13 cellular contexts compared by ENCODE assay signal in the genomic region with DNA sequence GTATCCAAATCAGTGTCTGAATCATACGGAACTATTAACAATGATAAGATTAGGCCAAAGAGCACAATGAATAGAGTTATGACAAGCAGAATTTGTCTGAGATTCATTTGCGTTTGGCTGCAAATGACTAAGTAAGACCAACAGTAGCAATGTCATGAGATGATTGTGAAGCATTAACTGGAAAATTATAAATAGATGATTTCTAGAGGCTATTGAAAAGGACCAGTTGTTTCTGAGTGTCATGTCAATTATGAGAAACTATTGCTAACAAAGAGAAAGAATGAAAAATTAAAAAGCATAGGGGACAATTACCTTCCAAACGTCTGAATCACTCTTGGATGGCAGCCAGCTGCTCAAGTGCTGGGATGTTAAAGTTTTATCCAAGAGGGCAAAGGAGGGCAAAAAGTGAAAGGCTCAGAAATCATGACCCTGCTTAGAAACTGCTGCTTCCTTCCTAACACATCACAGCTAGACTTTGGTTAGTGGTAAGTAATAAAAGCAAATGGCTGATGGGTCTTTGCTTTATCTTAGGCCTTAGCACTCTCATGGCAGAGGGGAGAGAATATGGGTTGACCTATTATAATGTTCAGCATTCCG.
A peak's percentile ranks its signal among the peaks of the same experiment; 100 is the strongest.
DNase-seq lines count a peak whose midpoint lies in the region; ATAC-seq and TF ChIP-seq lines count a peak whose summit lies in the region.
"Had no signal": no experiment of that assay in that cellular context is flagged by ENCODE, and none has a peak within 500 bp of the region (broad histone marks: within the 10 kb centered on the region; RNA-seq: fewer than 3 reads in every experiment).

No MANE protein-coding gene starts in this region.

- CTCF ChIA-PET in activated CD8-positive, alpha-beta T cell treated with anti-CD3 and anti-CD28 coated beads for 36 hours (lab: Charles Lee): no interaction called here
- CTCF ChIA-PET in CD8-positive, alpha-beta T cell (lab: Charles Lee): no interaction called here

- ATAC-seq in activated CD8-positive, alpha-beta T cell treated with anti-CD3 and anti-CD28 coated beads for 36 hours: no peak
- ATAC-seq in GM18520 (IDR thresholded peaks at IDR 0.05; ENCODE audit: unreplicated experiment): no peak
- no peak for ATAC-seq in CD8-positive, alpha-beta T cell
- ATAC-seq: stimulated activated memory B cell treated with anti-CD40 and anti-IgM and Interleukin-4, amounts not matched to agents 10 μg/mL and 1 μg/mL and 100 μg/mL, for 72 hours had no signal

- no peaks in the 10 kb centered on the region for H3K27me3 Mint-ChIP-seq in activated CD8-positive, alpha-beta T cell treated with anti-CD3 and anti-CD28 coated beads for 36 hours
- H3K27me3 Mint-ChIP-seq in CD8-positive, alpha-beta T cell (ENCODE audit: low read depth): no peaks in the 10 kb centered on the region
- H3K27me3 Mint-ChIP-seq: stimulated activated memory B cell treated with anti-CD40 and anti-IgM and Interleukin-4, amounts not matched to agents 10 μg/mL and 1 μg/mL and 100 μg/mL, for 72 hours had no signal

- no peaks in the 10 kb centered on the region for H3K36me3 ChIP-seq in H7 (replicated peaks; ENCODE audit: control insufficient read depth, insufficient read depth, low read length)
- no peaks in the 10 kb centered on the region for H3K36me3 ChIP-seq in CD8-positive, alpha-beta T cell (ENCODE audit: insufficient read depth, low read length)
- H3K36me3 ChIP-seq: neural progenitor cell had no signal

- H3K36me3 Mint-ChIP-seq in activated CD8-positive, alpha-beta T cell treated with anti-CD3 and anti-CD28 coated beads for 36 hours (ENCODE audit: low read depth): no peaks in the 10 kb centered on the region
- H3K36me3 Mint-ChIP-seq in CD8-positive, alpha-beta T cell: no peaks in the 10 kb centered on the region
- H3K36me3 Mint-ChIP-seq: stimulated activated memory B cell treated with anti-CD40 and anti-IgM and Interleukin-4, amounts not matched to agents 10 μg/mL and 1 μg/mL and 100 μg/mL, for 72 hours had no signal

- H3K4me3 Mint-ChIP-seq in activated CD8-positive, alpha-beta T cell treated with anti-CD3 and anti-CD28 coated beads for 36 hours: no peak overlapping the region
- no peak overlapping the region for H3K4me3 Mint-ChIP-seq in CD8-positive, alpha-beta T cell
- H3K4me3 Mint-ChIP-seq: neural progenitor cell; stimulated activated memory B cell treated with anti-CD40 and anti-IgM and Interleukin-4, amounts not matched to agents 10 μg/mL and 1 μg/mL and 100 μg/mL, for 72 hours had no signal

- DNase-seq in Daoy (ENCODE audit: low read depth): peak; percentile 87
- DNase-seq in NCI-H2171 (lab: John Stamatoyannopoulos, UW): peak; percentile 32
- peak; percentile 83 for DNase-seq in epithelial cell of proximal tubule (ENCODE audit: low read depth)
- DNase-seq in non-pigmented ciliary epithelial cell (ENCODE audit: low read depth): peak; percentile 44
- no peak for DNase-seq in H7
- no peak for DNase-seq in activated CD8-positive, alpha-beta T cell treated with anti-CD3 and anti-CD28 coated beads for 36 hours
- DNase-seq in CD8-positive, alpha-beta T cell: no peak
- DNase-seq: GOT3, NCI-H187 had no signal

- H3K27me3 ChIP-seq in H7 (ENCODE audit: control insufficient read depth, insufficient read depth, low read length): no peaks in the 10 kb centered on the region
- no peaks in the 10 kb centered on the region for H3K27me3 ChIP-seq in CD8-positive, alpha-beta T cell (ENCODE audit: insufficient read depth, low read length)
- H3K27me3 ChIP-seq: neural progenitor cell had no signal

- H3K9me3 ChIP-seq in CD8-positive, alpha-beta T cell (ENCODE audit: low read length): no peaks in the 10 kb centered on the region

- no peak overlapping the region for H3K27ac Mint-ChIP-seq in activated CD8-positive, alpha-beta T cell treated with anti-CD3 and anti-CD28 coated beads for 36 hours
- H3K27ac Mint-ChIP-seq in CD8-positive, alpha-beta T cell: no peak overlapping the region
- H3K27ac Mint-ChIP-seq: neural progenitor cell; stimulated activated memory B cell treated with anti-CD40 and anti-IgM and Interleukin-4, amounts not matched to agents 10 μg/mL and 1 μg/mL and 100 μg/mL, for 72 hours had no signal

- intact Hi-C loops in activated CD8-positive, alpha-beta T cell treated with anti-CD3 and anti-CD28 coated beads for 36 hours (cut with micrococcal nuclease): no loop called here
- intact Hi-C loops in CD8-positive, alpha-beta T cell (cut with DNase I, micrococcal nuclease): no loop called here

- no peaks in the 10 kb centered on the region for H3K4me1 ChIP-seq in CD8-positive, alpha-beta T cell (ENCODE audit: insufficient read depth, low read length)
- H3K4me1 ChIP-seq: neural progenitor cell had no signal

- H3K9me3 Mint-ChIP-seq in activated CD8-positive, alpha-beta T cell treated with anti-CD3 and anti-CD28 coated beads for 36 hours: peaks cover 3% of the 10 kb centered on the region
- H3K9me3 Mint-ChIP-seq in CD8-positive, alpha-beta T cell: peaks cover 9% of the 10 kb centered on the region
- H3K9me3 Mint-ChIP-seq: stimulated activated memory B cell treated with anti-CD40 and anti-IgM and Interleukin-4, amounts not matched to agents 10 μg/mL and 1 μg/mL and 100 μg/mL, for 72 hours had no signal

- H3K4me3 ChIP-seq in epithelial cell of proximal tubule (ENCODE audit: low read depth, low read length): no peak overlapping the region
- H3K4me3 ChIP-seq in H7 (ENCODE audit: insufficient read depth, low read depth, low read length): no peak overlapping the region
- H3K4me3 ChIP-seq in CD8-positive, alpha-beta T cell (ENCODE audit: low read depth, low read length): no peak overlapping the region
- H3K4me3 ChIP-seq: coronary artery, neural progenitor cell had no signal

- no peak overlapping the region for H3K27ac ChIP-seq in CD8-positive, alpha-beta T cell (ENCODE audit: low read depth, low read length)
- H3K27ac ChIP-seq: coronary artery, neural progenitor cell had no signal

- POLR2A ChIA-PET in activated CD8-positive, alpha-beta T cell treated with anti-CD3 and anti-CD28 coated beads for 36 hours (lab: Charles Lee): no interaction called here
- POLR2A ChIA-PET in CD8-positive, alpha-beta T cell (lab: Charles Lee): no interaction called here

- no peaks in the 10 kb centered on the region for H3K4me1 Mint-ChIP-seq in activated CD8-positive, alpha-beta T cell treated with anti-CD3 and anti-CD28 coated beads for 36 hours (ENCODE audit: low read depth)
- no peaks in the 10 kb centered on the region for H3K4me1 Mint-ChIP-seq in CD8-positive, alpha-beta T cell (ENCODE audit: low read depth)
- H3K4me1 Mint-ChIP-seq: stimulated activated memory B cell treated with anti-CD40 and anti-IgM and Interleukin-4, amounts not matched to agents 10 μg/mL and 1 μg/mL and 100 μg/mL, for 72 hours had no signal

- TF ChIP-seq CTCF in epithelial cell of proximal tubule (conservative IDR thresholded peaks at IDR 0.05; ENCODE audit: low read depth, low read length): no peak
- no peak for TF ChIP-seq CTCF in activated CD8-positive, alpha-beta T cell treated with anti-CD3 and anti-CD28 coated beads for 36 hours (IDR thresholded peaks at IDR 0.05)
- TF ChIP-seq CTCF in CD8-positive, alpha-beta T cell (IDR thresholded peaks at IDR 0.05): no peak

Comparison
In these comparisons a context has a peak if more than half of its experiments do, and no peak if none do; other contexts are left out.
1. DNase-seq: peak in Daoy (single experiment), NCI-H2171 (single experiment), epithelial cell of proximal tubule (single experiment) and non-pigmented ciliary epithelial cell (single experiment); none in H7 (single experiment), activated CD8-positive, alpha-beta T cell treated with anti-CD3 and anti-CD28 coated beads for 36 hours (single experiment) and CD8-positive, alpha-beta T cell (0 of 7).